ENCODE assay signal across 29 cellular contexts in the genomic region with DNA sequence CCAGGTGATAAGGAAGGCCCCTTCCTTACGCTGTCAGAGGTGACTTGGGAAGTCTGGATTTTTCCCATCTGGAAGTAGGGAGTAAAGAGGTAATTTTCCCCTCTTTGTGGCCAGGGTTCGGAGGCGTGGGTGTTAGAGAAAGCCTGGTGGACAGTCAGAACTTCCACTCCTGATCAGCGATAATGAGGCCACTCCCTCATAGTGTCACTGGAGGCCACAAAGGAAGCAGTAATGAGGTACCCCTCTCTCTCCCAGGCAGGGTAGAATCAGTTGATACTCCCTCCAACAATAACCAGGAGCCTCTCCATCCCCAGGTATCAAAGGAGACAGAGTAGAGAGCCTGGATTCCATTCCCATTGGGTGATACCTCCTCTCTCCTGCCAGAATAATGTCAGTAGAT.
"Had no signal": no experiment of that assay in that cellular context is flagged by ENCODE, and none has a peak within 500 bp of the region (broad histone marks: within the 10 kb centered on the region; RNA-seq: fewer than 3 reads in every experiment).

No MANE protein-coding gene starts in this region.

- H3K27ac Mint-ChIP-seq: naive thymus-derived CD4-positive, alpha-beta T cell; natural killer cell; nephron; neural progenitor cell; progenitor cell of endocrine pancreas; stimulated activated memory B cell treated with anti-CD40 and anti-IgM and Interleukin-4, amounts not matched to agents 10 μg/mL and 1 μg/mL and 100 μg/mL, for 72 hours; stimulated activated naive CD8-positive, alpha-beta T cell treated with anti-CD3 and anti-CD28 coated beads, Interleukin-15, amount 100 ng/mL, for 72 hours had no signal

- H3K36me3 ChIP-seq: neural progenitor cell, ovary had no signal

- H3K9ac ChIP-seq: neural progenitor cell, parathyroid adenoma had no signal

- H3K4me3 ChIP-seq: neural progenitor cell, ovary, psoas muscle, right lobe of liver, sigmoid colon, suprapubic skin, testis, tibial artery, transverse colon, upper lobe of left lung, vagina had no signal

- H3K4me1 Mint-ChIP-seq: nephron; neural progenitor cell; stimulated activated naive CD8-positive, alpha-beta T cell treated with anti-CD3 and anti-CD28 coated beads, Interleukin-15, amount 100 ng/mL, for 72 hours had no signal

- H3K79me2 ChIP-seq: parathyroid adenoma had no signal

- H3K27me3 Mint-ChIP-seq: naive thymus-derived CD4-positive, alpha-beta T cell; progenitor cell of endocrine pancreas; stimulated activated memory B cell treated with anti-CD40 and anti-IgM and Interleukin-4, amounts not matched to agents 10 μg/mL and 1 μg/mL and 100 μg/mL, for 72 hours; stimulated activated naive CD8-positive, alpha-beta T cell treated with anti-CD3 and anti-CD28 coated beads, Interleukin-15, amount 100 ng/mL, for 72 hours had no signal

- H2AFZ ChIP-seq: neural progenitor cell, parathyroid adenoma had no signal

- H3K27me3 ChIP-seq: neural progenitor cell, ovary, right lobe of liver, sigmoid colon, suprapubic skin, testis, tibial artery, transverse colon, upper lobe of left lung, vagina had no signal

- H3K4me3 Mint-ChIP-seq: naive thymus-derived CD4-positive, alpha-beta T cell; natural killer cell; nephron; neural progenitor cell; stimulated activated memory B cell treated with anti-CD40 and anti-IgM and Interleukin-4, amounts not matched to agents 10 μg/mL and 1 μg/mL and 100 μg/mL, for 72 hours; stimulated activated naive CD8-positive, alpha-beta T cell treated with anti-CD3 and anti-CD28 coated beads, Interleukin-15, amount 100 ng/mL, for 72 hours had no signal

- ATAC-seq: naive thymus-derived CD4-positive, alpha-beta T cell; natural killer cell; psoas muscle; right cardiac atrium; right lobe of liver; stimulated activated memory B cell treated with anti-CD40 and anti-IgM and Interleukin-4, amounts not matched to agents 10 μg/mL and 1 μg/mL and 100 μg/mL, for 72 hours; stimulated activated naive CD8-positive, alpha-beta T cell treated with anti-CD3 and anti-CD28 coated beads, Interleukin-15, amount 100 ng/mL, for 72 hours had no signal

- DNase-seq: naive thymus-derived CD4-positive, alpha-beta T cell; natural killer cell; occipital lobe; ovary; posterior cingulate gyrus; psoas muscle; right cardiac atrium; right lobe of liver; sigmoid colon; small intestine; stimulated activated CD4-positive, alpha-beta T cell treated with anti-CD3 and anti-CD28 coated beads, Interleukin-12 subunit alpha, Interleukin-12 subunit beta, amount 100 ng/mL, for 4 hours; stimulated activated CD4-positive, alpha-beta T cell treated with anti-CD3 and anti-CD28 coated beads, Interleukin-1b, Interleukin-23, amount 100 ng/mL, for 48 hours; stimulated activated CD4-positive, alpha-beta T cell treated with anti-CD3 and anti-CD28 coated beads, Interleukin-4, amount 100 ng/mL, for 1 hour; stimulated activated CD4-positive, alpha-beta T cell treated with anti-CD3 and anti-CD28 coated beads, Interleukin-4, amount 100 ng/mL, for 4 hours; stimulated activated CD8-positive, alpha-beta memory T cell treated with anti-CD3 and anti-CD28 coated beads, Interleukin-4, amount 100 ng/mL, for 48 hours; stimulated activated naive CD4-positive, alpha-beta T cell; stimulated activated naive CD8-positive, alpha-beta T cell treated with anti-CD3 and anti-CD28 coated beads, Interleukin-15, amount 100 ng/mL, for 72 hours; substantia nigra; testis; tibial artery; transverse colon; upper lobe of left lung had no signal

- H3K9me3 ChIP-seq: ovary, psoas muscle, sigmoid colon, suprapubic skin, testis, tibial artery, transverse colon, upper lobe of left lung, vagina had no signal

- H3K4me2 ChIP-seq: neural progenitor cell had no signal

- H3K4me1 ChIP-seq: neural progenitor cell, parathyroid adenoma, psoas muscle, right lobe of liver, sigmoid colon, suprapubic skin, testis, upper lobe of left lung had no signal

- H3K27ac ChIP-seq: neural progenitor cell, ovary, parathyroid adenoma, psoas muscle, right lobe of liver, sigmoid colon, suprapubic skin, testis, transverse colon, upper lobe of left lung, vagina had no signal

- H3K9me3 Mint-ChIP-seq: naive thymus-derived CD4-positive, alpha-beta T cell; natural killer cell; nephron; neural progenitor cell; stimulated activated memory B cell treated with anti-CD40 and anti-IgM and Interleukin-4, amounts not matched to agents 10 μg/mL and 1 μg/mL and 100 μg/mL, for 72 hours; stimulated activated naive CD8-positive, alpha-beta T cell treated with anti-CD3 and anti-CD28 coated beads, Interleukin-15, amount 100 ng/mL, for 72 hours had no signal
